Comparison of ENCODE assay signal across 7 cellular contexts in the genomic region with DNA sequence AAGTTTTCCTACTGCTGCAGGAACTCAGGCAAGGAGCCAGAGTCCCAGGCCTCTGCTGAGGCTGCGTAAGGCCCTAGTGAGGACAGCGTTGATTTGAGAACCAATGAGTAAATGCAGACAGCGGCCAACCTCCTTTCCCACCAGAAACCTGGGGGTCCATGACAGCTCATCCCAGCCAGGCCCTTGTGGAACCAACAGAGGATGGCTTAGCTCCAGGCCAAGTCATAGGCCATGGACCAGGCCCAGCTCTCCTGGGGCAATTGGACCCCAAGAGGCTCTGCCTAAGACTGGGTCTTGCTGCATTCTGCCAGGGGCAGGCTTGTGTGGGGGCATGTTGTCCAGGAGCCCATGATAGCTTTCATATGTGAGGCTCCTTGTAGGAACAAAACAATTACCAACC.
"Had no signal": no experiment of that assay in that cellular context is flagged by ENCODE, and none has a peak within 500 bp of the region (broad histone marks: within the 10 kb centered on the region; RNA-seq: fewer than 3 reads in every experiment).

No MANE protein-coding gene starts in this region.

- H2AFZ ChIP-seq: GM23248 had no signal

- H3K9ac ChIP-seq: GM23248 had no signal

- H3K4me3 ChIP-seq: GM23248 had no signal

- H3K27ac ChIP-seq: GM23248, HL-60 had no signal

- DNase-seq: GM23248, GOT3, H7, HCEC 1CT, KBM-7 had no signal

- FAIRE-seq: HepG2 had no signal

- ATAC-seq: HepG2 had no signal
